In genomic region chr2:237940828-237941227, GRCh38 we compare ENCODE assay signal across 17 cellular contexts. TPM values are rescaled to one million over a fixed set of nuclear protein-coding genes. Genes with fewer than 3 reads are reported as not detected.
A peak's percentile ranks its signal among the peaks of the same experiment; 100 is the strongest.
DNase-seq lines count a peak whose midpoint lies in the region; ATAC-seq and TF ChIP-seq lines count a peak whose summit lies in the region.
"Had no signal": no experiment of that assay in that cellular context is flagged by ENCODE, and none has a peak within 500 bp of the region (broad histone marks: within the 10 kb centered on the region; RNA-seq: fewer than 3 reads in every experiment).

No MANE protein-coding gene starts in this region.

- no peak for TF ChIP-seq POLR2A in erythroblast (IDR thresholded peaks at IDR 0.05; ENCODE audit: low read length)

- peaks cover 3% of the 10 kb centered on the region for H3K9me3 ChIP-seq in T-helper 17 cell (ENCODE audit: control insufficient read depth, low read length, poor library complexity, severe bottlenecking)

- no peak for ATAC-seq in activated CD8-positive, alpha-beta T cell treated with anti-CD3 and anti-CD28 coated beads, Interleukin-2, amount 10 ng/mL, durations not matched to agents 7 days and 5 days
- no peak for ATAC-seq in activated CD8-positive, alpha-beta T cell treated with anti-CD3 and anti-CD28 coated beads for 36 hours
- ATAC-seq in T-helper 17 cell: no peak
- ATAC-seq: Panc1 had no signal

- H3K4me1 Mint-ChIP-seq in activated CD8-positive, alpha-beta T cell treated with anti-CD3 and anti-CD28 coated beads, Interleukin-2, amount 10 ng/mL, durations not matched to agents 7 days and 5 days (ENCODE audit: low read depth): peaks cover 47% of the 10 kb centered on the region
- H3K4me1 Mint-ChIP-seq in activated CD8-positive, alpha-beta T cell treated with anti-CD3 and anti-CD28 coated beads for 36 hours (ENCODE audit: low read depth): peaks cover 38% of the 10 kb centered on the region
- peaks cover 26% of the 10 kb centered on the region for H3K4me1 Mint-ChIP-seq in T-helper 17 cell
- peaks cover 15% of the 10 kb centered on the region for H3K4me1 Mint-ChIP-seq in type B pancreatic cell (ENCODE audit: unreplicated experiment)
- H3K4me1 Mint-ChIP-seq: CD14-positive monocyte had no signal

- CTCF ChIA-PET in activated CD8-positive, alpha-beta T cell treated with anti-CD3 and anti-CD28 coated beads, Interleukin-2, amount 10 ng/mL, durations not matched to agents 7 days and 5 days (lab: Charles Lee): interaction anchor here (1.7 to 1.9 kb wide), 2 partner anchors 17 to 28 kb away, joined by 6 to 12 read pairs; no protein-coding TSS in a partner anchor
- CTCF ChIA-PET in activated CD8-positive, alpha-beta T cell treated with anti-CD3 and anti-CD28 coated beads for 36 hours (lab: Charles Lee): interaction anchor here (1.3 kb wide), 1 partner anchor 102 kb away, joined by 3 read pairs; no protein-coding TSS in a partner anchor

- H3K4me3 Mint-ChIP-seq in activated CD8-positive, alpha-beta T cell treated with anti-CD3 and anti-CD28 coated beads, Interleukin-2, amount 10 ng/mL, durations not matched to agents 7 days and 5 days: no peak overlapping the region
- H3K4me3 Mint-ChIP-seq in activated CD8-positive, alpha-beta T cell treated with anti-CD3 and anti-CD28 coated beads for 36 hours: no peak overlapping the region
- no peak overlapping the region for H3K4me3 Mint-ChIP-seq in T-helper 17 cell
- H3K4me3 Mint-ChIP-seq in type B pancreatic cell: no peak overlapping the region
- H3K4me3 Mint-ChIP-seq: CD14-positive monocyte had no signal

- intact Hi-C loops in activated CD8-positive, alpha-beta T cell treated with anti-CD3 and anti-CD28 coated beads for 36 hours (cut with micrococcal nuclease): no loop called here

- peaks cover 14% of the 10 kb centered on the region for H3K9me3 Mint-ChIP-seq in activated CD8-positive, alpha-beta T cell treated with anti-CD3 and anti-CD28 coated beads, Interleukin-2, amount 10 ng/mL, durations not matched to agents 7 days and 5 days (ENCODE audit: insufficient read depth)
- H3K9me3 Mint-ChIP-seq in activated CD8-positive, alpha-beta T cell treated with anti-CD3 and anti-CD28 coated beads for 36 hours: peaks cover 8% of the 10 kb centered on the region
- peaks cover 9% of the 10 kb centered on the region for H3K9me3 Mint-ChIP-seq in type B pancreatic cell

- DNase-seq in activated CD8-positive, alpha-beta T cell treated with anti-CD3 and anti-CD28 coated beads, Interleukin-2, amount 10 ng/mL, durations not matched to agents 7 days and 5 days: no peak
- no peak for DNase-seq in activated CD8-positive, alpha-beta T cell treated with anti-CD3 and anti-CD28 coated beads for 36 hours
- DNase-seq in T-helper 17 cell (no peak), erythroblast (lab: John Stamatoyannopoulos, UW) (peak; percentile 39 to 47), type B pancreatic cell (ENCODE audit: extremely low spot score, unreplicated experiment) (no peak), T-helper 1 cell (no peak), NCI-H748 (lab: John Stamatoyannopoulos, UW; ENCODE audit: unreplicated experiment) (no peak), NCI-H446 treated with DMSO at 0.1 percent for 48 hours (lab: John Stamatoyannopoulos, UW) (no peak)
- DNase-seq: DND-41, GF-D8, MM.1S, NCI-H1105, NCI-H187, NCI-H82, Right ventricle myocardium superior had no signal

- H3K27ac Mint-ChIP-seq in activated CD8-positive, alpha-beta T cell treated with anti-CD3 and anti-CD28 coated beads, Interleukin-2, amount 10 ng/mL, durations not matched to agents 7 days and 5 days: peak overlapping the region; percentile 90
- H3K27ac Mint-ChIP-seq in activated CD8-positive, alpha-beta T cell treated with anti-CD3 and anti-CD28 coated beads for 36 hours: no peak overlapping the region
- H3K27ac Mint-ChIP-seq in T-helper 17 cell (peak overlapping the region; percentile 57), type B pancreatic cell (peak overlapping the region; percentile 89)
- H3K27ac Mint-ChIP-seq: CD14-positive monocyte had no signal

- no peaks in the 10 kb centered on the region for H3K27me3 Mint-ChIP-seq in activated CD8-positive, alpha-beta T cell treated with anti-CD3 and anti-CD28 coated beads, Interleukin-2, amount 10 ng/mL, durations not matched to agents 7 days and 5 days (ENCODE audit: low read depth)
- no peaks in the 10 kb centered on the region for H3K27me3 Mint-ChIP-seq in activated CD8-positive, alpha-beta T cell treated with anti-CD3 and anti-CD28 coated beads for 36 hours
- H3K27me3 Mint-ChIP-seq in T-helper 17 cell (no peaks in the 10 kb centered on the region), type B pancreatic cell (no peaks in the 10 kb centered on the region)

- POLR2A ChIA-PET in activated CD8-positive, alpha-beta T cell treated with anti-CD3 and anti-CD28 coated beads, Interleukin-2, amount 10 ng/mL, durations not matched to agents 7 days and 5 days (lab: Charles Lee): interaction anchor here (1.0 kb wide), 1 partner anchor 29 kb away, joined by 4 read pairs; no protein-coding TSS in a partner anchor
- POLR2A ChIA-PET in activated CD8-positive, alpha-beta T cell treated with anti-CD3 and anti-CD28 coated beads for 36 hours (lab: Charles Lee): interaction anchor here (0.7 kb wide), 1 partner anchor 21 kb away, joined by 3 read pairs; no protein-coding TSS in a partner anchor

- H3K36me3 Mint-ChIP-seq in activated CD8-positive, alpha-beta T cell treated with anti-CD3 and anti-CD28 coated beads, Interleukin-2, amount 10 ng/mL, durations not matched to agents 7 days and 5 days (ENCODE audit: low read depth): peaks cover 28% of the 10 kb centered on the region
- H3K36me3 Mint-ChIP-seq in activated CD8-positive, alpha-beta T cell treated with anti-CD3 and anti-CD28 coated beads for 36 hours (ENCODE audit: low read depth): peaks cover 2% of the 10 kb centered on the region
- H3K36me3 Mint-ChIP-seq in T-helper 17 cell (ENCODE audit: low read depth) (peaks cover 2% of the 10 kb centered on the region), type B pancreatic cell (no peaks in the 10 kb centered on the region)
- H3K36me3 Mint-ChIP-seq: CD14-positive monocyte had no signal

- no peak for TF ChIP-seq CTCF in activated CD8-positive, alpha-beta T cell treated with anti-CD3 and anti-CD28 coated beads for 36 hours (IDR thresholded peaks at IDR 0.05)
- TF ChIP-seq CTCF in type B pancreatic cell (conservative IDR thresholded peaks at IDR 0.05): no peak

RNA-seq across cellular contexts. Expression of gene UBE2F, which starts 26.0 kb away (rescaled TPM):
- total RNA-seq in activated CD8-positive, alpha-beta T cell treated with anti-CD3 and anti-CD28 coated beads, Interleukin-2, amount 10 ng/mL, durations not matched to agents 7 days and 5 days: 10 to 100 TPM; 70.2 to 71.9 TPM
- 10 to 100 TPM; 96.5 to 99.5 TPM for total RNA-seq in activated CD8-positive, alpha-beta T cell treated with anti-CD3 and anti-CD28 coated beads for 36 hours
- 10 to 100 TPM; 34.6 to 40.3 TPM for total RNA-seq in T-helper 17 cell
- 43.1 and 49.6 TPM in 2 replicates for total RNA-seq in type B pancreatic cell (ENCODE audit: low replicate concordance)

Comparison
In these comparisons a context has a peak if more than half of its experiments do, and no peak if none do; other contexts are left out.
1. DNase-seq: peak in erythroblast (2 of 2); none in activated CD8-positive, alpha-beta T cell treated with anti-CD3 and anti-CD28 coated beads, Interleukin-2, amount 10 ng/mL, durations not matched to agents 7 days and 5 days (single experiment), activated CD8-positive, alpha-beta T cell treated with anti-CD3 and anti-CD28 coated beads for 36 hours (single experiment), T-helper 17 cell (0 of 3), type B pancreatic cell (single experiment), T-helper 1 cell (0 of 5), NCI-H748 (single experiment) and NCI-H446 treated with DMSO at 0.1 percent for 48 hours (single experiment).